1 cellular context compared by ENCODE assay signal in genomic region chr4:184231573-184231972, GRCh38.
TF ChIP-seq lines count a peak whose summit lies in the region.

No MANE protein-coding gene starts in this region.

TF ChIP-seq in HepG2, 621 proteins besides CTCF, POLR2A, EP300 and RAD21:
- TF ChIP-seq IKZF4 (CRISPR knock-in tag; IDR thresholded peaks at IDR 0.05; ENCODE audit: borderline replicate concordance, low read depth, not compliant biosample characterization) (no peak), ZBTB26 (CRISPR knock-in tag; IDR thresholded peaks at IDR 0.05; ENCODE audit: borderline replicate concordance) (no peak), ZNF225 (CRISPR knock-in tag; IDR thresholded peaks at IDR 0.05) (no peak), SNRNP70 (IDR thresholded peaks at IDR 0.05; ENCODE audit: low read depth, low read length) (no peak), PRMT3 (CRISPR knock-in tag; IDR thresholded peaks at IDR 0.05; ENCODE audit: borderline replicate concordance, low read depth) (no peak)
